17 cellular contexts compared by ENCODE assay signal in the genomic region with DNA sequence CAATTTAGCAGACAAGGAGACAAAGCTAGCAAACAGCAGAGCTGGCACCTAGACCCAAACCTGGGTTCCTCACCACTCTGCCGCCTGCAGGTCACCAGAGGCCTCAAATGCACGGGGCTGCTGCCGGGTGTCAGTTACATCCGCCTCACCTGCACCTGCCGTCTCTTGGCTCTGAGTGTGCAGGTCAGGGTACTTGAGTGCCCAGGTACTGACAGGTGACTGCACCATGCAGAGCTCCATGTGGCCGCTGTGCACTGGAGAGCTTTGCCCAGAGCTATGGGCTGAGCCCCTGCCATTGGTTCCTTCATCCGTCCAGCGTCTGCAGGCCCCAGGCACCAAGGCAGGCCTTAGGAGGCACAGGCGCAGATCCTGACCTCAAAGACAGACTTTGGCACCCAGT. TPM values are rescaled to one million over a fixed set of nuclear protein-coding genes. Genes with fewer than 3 reads are reported as not detected.
A peak's percentile ranks its signal among the peaks of the same experiment; 100 is the strongest.
DNase-seq lines count a peak whose midpoint lies in the region; ATAC-seq, FAIRE-seq and TF ChIP-seq lines count a peak whose summit lies in the region.
"Had no signal": no experiment of that assay in that cellular context is flagged by ENCODE, and none has a peak within 500 bp of the region (broad histone marks: within the 10 kb centered on the region; RNA-seq: fewer than 3 reads in every experiment).

No MANE protein-coding gene starts in this region.

- FAIRE-seq in kidney (lab: Jason Lieb, UNC) (no peak), GM12892 (lab: Jason Lieb, UNC) (no peak)
- FAIRE-seq: D721Med, endometrium had no signal

- H3K9ac ChIP-seq in IMR-90 (ENCODE audit: low read depth, low read length) (no peak overlapping the region), kidney (ENCODE audit: low read length in 2 of 2) (no peak overlapping the region)

- in situ Hi-C loops in IMR-90 (cut with MboI; ENCODE audit: low sequenced_read_pairs) = no loop called here

- H3K27ac ChIP-seq in IMR-90 (ENCODE audit: insufficient read depth, low read length) = no peak overlapping the region
- no peak overlapping the region for H3K27ac ChIP-seq in kidney (ENCODE audit: low read depth in 2 of 2, low read length in 2 of 2)
- H3K27ac ChIP-seq: psoas muscle, SK-N-MC, stomach had no signal

- H3K14ac ChIP-seq in IMR-90 (replicated peaks; ENCODE audit: low read depth, low read length) = no peak overlapping the region

- no peaks in the 10 kb centered on the region for H3K79me1 ChIP-seq in IMR-90 (ENCODE audit: low read depth in 1 of 2, low read length in 2 of 2)

- H2BK5ac ChIP-seq in IMR-90 (ENCODE audit: low read depth, low read length, poor library complexity, severe bottlenecking) = no peak overlapping the region

- no peak for ATAC-seq in IMR-90 (ENCODE audit: low read depth)
- no peak for ATAC-seq in HG02885 (IDR thresholded peaks at IDR 0.05; ENCODE audit: poor library complexity, unreplicated experiment)
- ATAC-seq: activated T-cell treated with anti-CD3 and anti-CD28 coated beads, Interleukin-2, amount 50 U/mL, for 4 hours; left ventricle myocardium superior; naive thymus-derived CD8-positive, alpha-beta T cell; psoas muscle had no signal

- CTCF ChIA-PET in IMR-90 (lab: Yijun Ruan, JAX) = no interaction called here

- no peak overlapping the region for H2BK15ac ChIP-seq in IMR-90 (ENCODE audit: low read depth, low read length)

- no peak overlapping the region for H3K18ac ChIP-seq in IMR-90 (ENCODE audit: low read depth, low read length)

- intact Hi-C loops in IMR-90 (cut with micrococcal nuclease) (no loop called here), kidney (cut with DNase I) (no loop called here)

- H3K4me3 ChIP-seq in IMR-90 (ENCODE audit: insufficient read depth, low read depth, low read length) = no peak overlapping the region
- H3K4me3 ChIP-seq in kidney (ENCODE audit: low read length in 2 of 2) = no peak overlapping the region
- H3K4me3 ChIP-seq: psoas muscle, SK-N-MC, stomach had no signal

- H3K27me3 ChIP-seq in IMR-90 (ENCODE audit: control insufficient read depth, insufficient read depth, low read length) = no peaks in the 10 kb centered on the region; the same call in 1 of the 2 replicates

- H2BK20ac ChIP-seq in IMR-90 (ENCODE audit: low read depth, low read length) = peak overlapping the region; percentile 29; the same call in 1 of the 2 replicates

- H3K4me1 ChIP-seq in IMR-90 (ENCODE audit: control insufficient read depth, insufficient read depth, low read length) = peaks cover 12% of the 10 kb centered on the region
- H3K4me1 ChIP-seq in kidney (ENCODE audit: control insufficient read depth in 1 of 2, insufficient read depth in 1 of 2, low read depth in 1 of 2, low read length in 2 of 2) = no peaks in the 10 kb centered on the region
- H3K4me1 ChIP-seq: psoas muscle had no signal

- WGBS in IMR-90 (ENCODE audit: extremely low coverage in 2 of 2, insufficient read length in 1 of 2), 2 experiments = 88% methylated on average over 4 of the region's 9 CpGs; no CpG with 5 or more reads in 1 of the 2 experiments

- TF ChIP-seq POLR2A in IMR-90 (IDR thresholded peaks at IDR 0.05; ENCODE audit: low read depth, low read length) = no peak
- TF ChIP-seq POLR2A in GM12892 (IDR thresholded peaks at IDR 0.05; ENCODE audit: low read depth, low read length) = no peak

- no peak for TF ChIP-seq CTCF in IMR-90 (conservative IDR thresholded peaks at IDR 0.05; ENCODE audit: low read depth, low read length)
- TF ChIP-seq CTCF in kidney (IDR thresholded peaks at IDR 0.05; ENCODE audit: borderline replicate concordance, extremely low read depth, insufficient read depth) = no peak

- TF ChIP-seq RAD21 in IMR-90 (IDR thresholded peaks at IDR 0.05; ENCODE audit: low read length) = no peak

- no peak overlapping the region for H2AK5ac ChIP-seq in IMR-90 (ENCODE audit: low read depth, low read length)

- H3K36me3 ChIP-seq in IMR-90 (ENCODE audit: control insufficient read depth, insufficient read depth, low read length) = no peaks in the 10 kb centered on the region
- H3K36me3 ChIP-seq in kidney (ENCODE audit: control insufficient read depth in 1 of 2, insufficient read depth in 2 of 2, low read length in 2 of 2) = peaks cover 0 to 4% of the 10 kb centered on the region in 2 donors
- H3K36me3 ChIP-seq: stomach had no signal

- H2AK9ac ChIP-seq in IMR-90 (replicated peaks; ENCODE audit: low read depth, low read length, poor library complexity) = no peak overlapping the region

- peak; percentile 48 for DNase-seq in COR-L47 (lab: John Stamatoyannopoulos, UW)
- DNase-seq in IMR-90 = no peak
- peak; percentile 96 for DNase-seq in NCI-H748 (lab: John Stamatoyannopoulos, UW; ENCODE audit: unreplicated experiment)
- DNase-seq in kidney = peak; percentile 44
- DNase-seq in GM12892 (ENCODE audit: insufficient read length) = no peak
- no peak for DNase-seq in UCSD-AML1 (lab: John Stamatoyannopoulos, UW; ENCODE audit: unreplicated experiment)
- DNase-seq in NCI-H1436 (lab: John Stamatoyannopoulos, UW) = no peak
- DNase-seq: activated T-cell treated with anti-CD3 and anti-CD28 coated beads, Interleukin-2, amount 50 U/mL, for 4 hours; cerebellar nuclear complex; left ventricle myocardium superior; naive thymus-derived CD8-positive, alpha-beta T cell; psoas muscle; stomach had no signal

- no peak overlapping the region for H4K91ac ChIP-seq in IMR-90 (ENCODE audit: insufficient read depth, low read depth, low read length)

- H3K56ac ChIP-seq in IMR-90 (ENCODE audit: extremely low read depth, insufficient read depth, low read length) = no peak overlapping the region

- H3K9me3 ChIP-seq in IMR-90 (ENCODE audit: control insufficient read depth, insufficient read depth, low read length) (no peaks in the 10 kb centered on the region), kidney (ENCODE audit: control insufficient read depth in 1 of 2, low read length in 2 of 2) (no peaks in the 10 kb centered on the region)
- H3K9me3 ChIP-seq: psoas muscle, stomach had no signal

- no TSS peak for BruUV-seq in IMR-90 (replicated peaks; lab: Mats Ljungman, UMichigan)

- H2AFZ ChIP-seq in IMR-90 (replicated peaks; ENCODE audit: low read length, poor library complexity) = no peak overlapping the region

- no peak overlapping the region for H2BK120ac ChIP-seq in IMR-90 (ENCODE audit: low read depth, low read length)

- no peak overlapping the region for H3K4ac ChIP-seq in IMR-90 (ENCODE audit: low read depth, low read length)

- no peak overlapping the region for H4K8ac ChIP-seq in IMR-90 (ENCODE audit: low read depth in 2 of 2, low read length in 2 of 2)

- no peak overlapping the region for H3K23ac ChIP-seq in IMR-90 (ENCODE audit: low read depth, low read length)

- dilution Hi-C loops in IMR-90 (cut with HindIII; ENCODE audit: low sequenced_read_pairs, unreplicated experiment) = no loop called here

- H3K4me2 ChIP-seq in IMR-90 (ENCODE audit: low read depth, low read length) = no peak overlapping the region

- POLR2A ChIA-PET in IMR-90 (lab: Charles Lee; ENCODE audit: unreplicated experiment) = no interaction called here

- no peak overlapping the region for H4K5ac ChIP-seq in IMR-90 (ENCODE audit: low read depth, low read length)

- no peaks in the 10 kb centered on the region for H4K20me1 ChIP-seq in IMR-90 (ENCODE audit: insufficient read depth, low read length)

- peaks cover 18% of the 10 kb centered on the region for H3K9me1 ChIP-seq in IMR-90 (ENCODE audit: insufficient read depth, low read length)

TF ChIP-seq in IMR-90, 13 proteins besides CTCF, POLR2A, EP300 and RAD21:
- TF ChIP-seq, protein P1, sequence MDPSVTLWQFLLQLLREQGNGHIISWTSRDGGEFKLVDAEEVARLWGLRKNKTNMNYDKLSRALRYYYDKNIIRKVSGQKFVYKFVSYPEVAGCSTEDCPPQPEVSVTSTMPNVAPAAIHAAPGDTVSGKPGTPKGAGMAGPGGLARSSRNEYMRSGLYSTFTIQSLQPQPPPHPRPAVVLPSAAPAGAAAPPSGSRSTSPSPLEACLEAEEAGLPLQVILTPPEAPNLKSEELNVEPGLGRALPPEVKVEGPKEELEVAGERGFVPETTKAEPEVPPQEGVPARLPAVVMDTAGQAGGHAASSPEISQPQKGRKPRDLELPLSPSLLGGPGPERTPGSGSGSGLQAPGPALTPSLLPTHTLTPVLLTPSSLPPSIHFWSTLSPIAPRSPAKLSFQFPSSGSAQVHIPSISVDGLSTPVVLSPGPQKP (IDR thresholded peaks at IDR 0.05; ENCODE audit: borderline replicate concordance, low read depth, low read length) = no peak
- no peak for TF ChIP-seq MXI1 (IDR thresholded peaks at IDR 0.05; ENCODE audit: borderline replicate concordance, low read depth, low read length)
- no peak for TF ChIP-seq MAFK (IDR thresholded peaks at IDR 0.05; ENCODE audit: low read depth, low read length)
- no peak for TF ChIP-seq SMC3 (IDR thresholded peaks at IDR 0.05; ENCODE audit: low read depth, low read length)
- TF ChIP-seq, protein P2, sequence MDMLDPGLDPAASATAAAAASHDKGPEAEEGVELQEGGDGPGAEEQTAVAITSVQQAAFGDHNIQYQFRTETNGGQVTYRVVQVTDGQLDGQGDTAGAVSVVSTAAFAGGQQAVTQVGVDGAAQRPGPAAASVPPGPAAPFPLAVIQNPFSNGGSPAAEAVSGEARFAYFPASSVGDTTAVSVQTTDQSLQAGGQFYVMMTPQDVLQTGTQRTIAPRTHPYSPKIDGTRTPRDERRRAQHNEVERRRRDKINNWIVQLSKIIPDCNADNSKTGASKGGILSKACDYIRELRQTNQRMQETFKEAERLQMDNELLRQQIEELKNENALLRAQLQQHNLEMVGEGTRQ (IDR thresholded peaks at IDR 0.05; ENCODE audit: low read depth, low read length) = no peak
- no peak for TF ChIP-seq RFX5 (IDR thresholded peaks at IDR 0.05; ENCODE audit: low read depth, low read length)
- TF ChIP-seq BHLHE40 (IDR thresholded peaks at IDR 0.05; ENCODE audit: low read depth, low read length) = no peak
- no peak for TF ChIP-seq CEBPB (IDR thresholded peaks at IDR 0.05; ENCODE audit: low read depth, low read length)
- TF ChIP-seq MAZ (IDR thresholded peaks at IDR 0.05; ENCODE audit: borderline replicate concordance, low read depth, low read length) = no peak

RNA-seq across cellular contexts. Expression of gene PDGFB, which starts 35.0 kb away (rescaled TPM):
- total RNA-seq in IMR-90 (2012; rRNA removed) (not detected in 2 replicates), kidney (14.2 TPM)
- polyA plus RNA-seq in IMR-90 (2012; rRNA removed) (0.07 and 0.09 TPM in 2 replicates), kidney (ENCODE audit: insufficient read depth, low read depth, low replicate concordance) (10.4 TPM)
- polyA plus RNA-seq in IMR-90 (2012; cell fraction: cytosol; rRNA removed) = 0.09 and 0.10 TPM in 2 replicates
- polyA plus RNA-seq in IMR-90 (2012; cell fraction: nucleus; rRNA removed; ENCODE audit: low replicate concordance) = 0.06 and 0.09 TPM in 2 replicates
- polyA plus RNA-seq in GM12892 (2012; ENCODE audit: missing spikeins) = 0.64 TPM

RNA-seq across cellular contexts. Expression of gene CBX7, which starts 57.3 kb away (rescaled TPM):
- total RNA-seq in IMR-90 (2012; rRNA removed) (0.56 and 0.90 TPM in 2 replicates), kidney (65.2 TPM)
- polyA plus RNA-seq in IMR-90 (2012; rRNA removed) (3.4 and 3.6 TPM in 2 replicates), kidney (ENCODE audit: insufficient read depth, low read depth, low replicate concordance) (39.3 TPM)
- polyA plus RNA-seq in IMR-90 (2012; cell fraction: cytosol; rRNA removed) = 1.9 and 2.8 TPM in 2 replicates
- polyA plus RNA-seq in IMR-90 (2012; cell fraction: nucleus; rRNA removed; ENCODE audit: low replicate concordance) = 13.5 and 15.7 TPM in 2 replicates
- polyA plus RNA-seq in GM12892 (2012; ENCODE audit: missing spikeins) = 11.2 TPM

Comparison
In these comparisons a context has a peak if more than half of its experiments do, and no peak if none do; other contexts are left out.
1. DNase-seq: peak in COR-L47 (single experiment), NCI-H748 (single experiment) and kidney (single experiment); none in IMR-90 (single experiment), GM12892 (single experiment), UCSD-AML1 (single experiment) and NCI-H1436 (single experiment).
2. RNA of gene PDGFB, which starts 35.0 kb away (total RNA-seq): 14.2 TPM in kidney (single experiment); not detected in IMR-90; every median in the first group is over 10 times any median in the second.
3. RNA of gene CBX7, which starts 57.3 kb away (total RNA-seq): 65.2 TPM in kidney (single experiment); 0.56 to 0.90 TPM in IMR-90; every median in the first group is over 10 times any median in the second.